1 cellular context compared by ENCODE assay signal in the genomic region with DNA sequence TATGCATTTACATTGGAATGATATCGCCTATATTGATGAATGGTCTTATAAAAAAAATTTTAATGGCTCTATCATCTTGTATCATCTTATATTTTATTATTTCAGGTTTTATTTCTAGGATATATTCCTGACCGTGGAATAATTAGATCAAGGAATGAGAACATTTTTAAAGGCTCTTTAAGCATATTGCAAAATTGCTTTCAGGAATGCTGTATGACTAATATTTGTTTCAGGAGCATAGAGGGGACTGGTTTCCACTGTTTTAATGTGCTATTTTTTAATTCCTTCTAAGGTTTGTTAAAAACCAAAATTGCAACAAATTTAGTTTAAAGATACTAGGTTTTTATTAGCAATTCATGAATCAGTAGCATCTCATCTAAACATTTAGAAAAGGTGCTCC.
TF ChIP-seq lines count a peak whose summit lies in the region.

No MANE protein-coding gene starts in this region.

TF ChIP-seq in SK-N-SH, 30 proteins besides CTCF, POLR2A, EP300 and RAD21 (continued from another document):
- TF ChIP-seq, protein P1, sequence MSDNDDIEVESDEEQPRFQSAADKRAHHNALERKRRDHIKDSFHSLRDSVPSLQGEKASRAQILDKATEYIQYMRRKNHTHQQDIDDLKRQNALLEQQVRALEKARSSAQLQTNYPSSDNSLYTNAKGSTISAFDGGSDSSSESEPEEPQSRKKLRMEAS (IDR thresholded peaks at IDR 0.05; ENCODE audit: low read depth): no peak
- TF ChIP-seq GABPA (IDR thresholded peaks at IDR 0.05; ENCODE audit: low read depth): no peak
- no peak for TF ChIP-seq TEAD4 (IDR thresholded peaks at IDR 0.05; ENCODE audit: borderline replicate concordance, insufficient read depth)
- TF ChIP-seq YY1 (IDR thresholded peaks at IDR 0.05; ENCODE audit: low read depth): no peak
- TF ChIP-seq, protein P2, sequence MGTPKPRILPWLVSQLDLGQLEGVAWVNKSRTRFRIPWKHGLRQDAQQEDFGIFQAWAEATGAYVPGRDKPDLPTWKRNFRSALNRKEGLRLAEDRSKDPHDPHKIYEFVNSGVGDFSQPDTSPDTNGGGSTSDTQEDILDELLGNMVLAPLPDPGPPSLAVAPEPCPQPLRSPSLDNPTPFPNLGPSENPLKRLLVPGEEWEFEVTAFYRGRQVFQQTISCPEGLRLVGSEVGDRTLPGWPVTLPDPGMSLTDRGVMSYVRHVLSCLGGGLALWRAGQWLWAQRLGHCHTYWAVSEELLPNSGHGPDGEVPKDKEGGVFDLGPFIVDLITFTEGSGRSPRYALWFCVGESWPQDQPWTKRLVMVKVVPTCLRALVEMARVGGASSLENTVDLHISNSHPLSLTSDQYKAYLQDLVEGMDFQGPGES (IDR thresholded peaks at IDR 0.05; ENCODE audit: low read depth, low read length): no peak
TF ChIP-seq in SK-N-SH: peak in this region for 0.
